12 cellular contexts compared by ENCODE assay signal in genomic region chr11:119416606-119417580, GRCh38. TPM values are rescaled to one million over a fixed set of nuclear protein-coding genes. Genes with fewer than 3 reads are reported as not detected.
DNase-seq lines count a peak whose midpoint lies in the region; ATAC-seq, FAIRE-seq and TF ChIP-seq lines count a peak whose summit lies in the region.
"Had no signal": no experiment of that assay in that cellular context is flagged by ENCODE, and none has a peak within 500 bp of the region (broad histone marks: within the 10 kb centered on the region; RNA-seq: fewer than 3 reads in every experiment).

No MANE protein-coding gene starts in this region.

- peaks cover 8% of the 10 kb centered on the region for H3K36me3 ChIP-seq in astrocyte (ENCODE audit: insufficient read depth, low read length)
- H3K36me3 ChIP-seq: pancreas, upper lobe of right lung had no signal

- no peak for TF ChIP-seq CTCF in astrocyte (IDR thresholded peaks at IDR 0.05; ENCODE audit: insufficient read depth, low read depth, low read length)

- H3K4me3 ChIP-seq in astrocyte (ENCODE audit: insufficient read depth, low read depth, low read length), result peak overlapping the region; percentile 40
- H3K4me3 ChIP-seq: pancreas, upper lobe of right lung had no signal

- H3K27ac ChIP-seq in astrocyte (ENCODE audit: low read depth, low read length) (peak overlapping the region; percentile 93), temporal lobe (ENCODE audit: low read depth, low read length) (peak overlapping the region; percentile 70)
- H3K27ac ChIP-seq: pancreas, upper lobe of right lung had no signal

- DNase-seq in HK-2 (ENCODE audit: unreplicated experiment) (peak; percentile 16), astrocyte (ENCODE audit: low read depth) (peak; percentile 67), inferior parietal cortex (ENCODE audit: extremely low spot score) (peak; percentile 54), SW 1271 (lab: John Stamatoyannopoulos, UW) (no peak)
- DNase-seq in stimulated activated naive CD4-positive, alpha-beta T cell (lab: John Stamatoyannopoulos, UW), result no peak
- DNase-seq: activated effector memory CD4-positive, alpha-beta T cell treated with Interleukin-2 at 50 U/mL for 16 hours; NCI-H1417 treated with DMSO at 0.1 percent for 48 hours; pancreas; upper lobe of right lung had no signal

- H3K27me3 ChIP-seq in astrocyte (ENCODE audit: insufficient read depth, low read length), result no peaks in the 10 kb centered on the region

- no peaks in the 10 kb centered on the region for H3K9me3 ChIP-seq in astrocyte (ENCODE audit: insufficient read depth, low read depth, low read length)
- H3K9me3 ChIP-seq: pancreas, upper lobe of right lung had no signal

- H3K79me2 ChIP-seq in astrocyte (ENCODE audit: insufficient read depth, low read length), result peaks cover 31% of the 10 kb centered on the region

- H3K4me1 Mint-ChIP-seq in astrocyte (ENCODE audit: low read depth, unreplicated experiment), result peaks cover 16% of the 10 kb centered on the region

- peaks cover 45% of the 10 kb centered on the region for H3K4me1 ChIP-seq in astrocyte (ENCODE audit: insufficient read depth, low read length)
- H3K4me1 ChIP-seq: pancreas had no signal

- H3K36me3 Mint-ChIP-seq in astrocyte (ENCODE audit: low read depth, unreplicated experiment), result peaks cover 27% of the 10 kb centered on the region

- no peak overlapping the region for H3K27ac Mint-ChIP-seq in astrocyte (ENCODE audit: unreplicated experiment)

- no peak for ATAC-seq in HG03457 (IDR thresholded peaks at IDR 0.05; ENCODE audit: unreplicated experiment)
- ATAC-seq in HG02571 (IDR thresholded peaks at IDR 0.05; ENCODE audit: unreplicated experiment), result no peak
- ATAC-seq: pancreas, upper lobe of right lung had no signal

- peaks cover 24% of the 10 kb centered on the region for H4K20me1 ChIP-seq in astrocyte (ENCODE audit: insufficient read depth, low read length)

- peaks cover 4% of the 10 kb centered on the region for H3K27me3 Mint-ChIP-seq in astrocyte (ENCODE audit: low read depth, unreplicated experiment)

- H2AFZ ChIP-seq in astrocyte (ENCODE audit: low read depth, low read length), result no peak overlapping the region

- H3K9me3 Mint-ChIP-seq in astrocyte (ENCODE audit: unreplicated experiment), result no peaks in the 10 kb centered on the region

- no peak overlapping the region for H3K4me3 Mint-ChIP-seq in astrocyte (ENCODE audit: unreplicated experiment)

- FAIRE-seq in astrocyte (lab: Jason Lieb, UNC), result no peak
- FAIRE-seq: pancreas had no signal

- peak overlapping the region; percentile 78 for H3K9ac ChIP-seq in astrocyte (ENCODE audit: low read length)

- peak overlapping the region; percentile 82 for H3K4me2 ChIP-seq in astrocyte (ENCODE audit: low read length)

RNA-seq across cellular contexts. Expression of gene THY1, which starts 6.1 kb away (rescaled TPM):
- 104 and 129 TPM in 2 replicates for total RNA-seq in astrocyte
- total RNA-seq in temporal lobe, result 21.4 TPM

RNA-seq across cellular contexts. Expression of gene USP2, which starts 35.4 kb away (rescaled TPM):
- 6.5 and 6.7 TPM in 2 replicates for total RNA-seq in astrocyte
- 0.74 TPM for total RNA-seq in temporal lobe

Comparison
In these comparisons a context has a peak if more than half of its experiments do, and no peak if none do; other contexts are left out.
1. DNase-seq: peak in HK-2 (single experiment), astrocyte (single experiment) and inferior parietal cortex (single experiment); none in SW 1271 (0 of 2) and stimulated activated naive CD4-positive, alpha-beta T cell (0 of 6).